Comparison of ENCODE assay signal across 12 cellular contexts in the genomic region with DNA sequence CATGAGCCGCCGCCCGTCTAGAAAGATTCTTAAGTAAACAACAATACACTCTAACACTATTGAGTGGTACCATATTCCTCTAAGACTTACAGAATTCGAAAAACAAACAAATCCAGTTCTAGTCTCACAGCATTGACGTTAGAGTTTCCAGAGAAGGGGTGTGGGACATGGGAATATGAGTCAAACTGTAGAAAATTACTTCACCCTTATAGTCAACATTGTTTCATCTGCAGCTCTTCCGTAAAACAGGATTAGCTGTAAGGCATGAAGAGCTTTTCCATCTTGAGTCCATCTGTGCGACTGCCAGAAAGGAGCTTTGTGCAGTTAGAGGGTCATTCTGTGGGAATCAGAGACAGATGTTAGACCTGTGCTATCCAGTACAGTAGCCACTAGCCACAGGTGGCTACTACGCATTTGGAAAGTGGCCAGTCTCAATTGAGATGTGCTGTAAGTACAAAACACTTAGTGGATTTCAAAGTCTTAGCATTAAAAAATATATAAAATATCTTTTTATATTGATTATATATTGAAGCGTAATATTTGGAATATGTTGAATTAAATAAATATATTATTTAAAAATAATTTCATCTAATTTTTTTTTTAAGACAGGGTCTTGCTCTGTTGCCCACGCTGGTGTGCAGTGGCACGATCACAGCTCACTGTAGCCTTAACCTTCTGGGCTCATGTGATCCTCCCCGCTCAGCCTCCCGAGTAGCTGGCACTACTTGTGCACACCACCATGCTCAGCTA.
A peak's percentile ranks its signal among the peaks of the same experiment; 100 is the strongest.
DNase-seq lines count a peak whose midpoint lies in the region; ATAC-seq and TF ChIP-seq lines count a peak whose summit lies in the region.
"Had no signal": no experiment of that assay in that cellular context is flagged by ENCODE, and none has a peak within 500 bp of the region (broad histone marks: within the 10 kb centered on the region; RNA-seq: fewer than 3 reads in every experiment).

No MANE protein-coding gene starts in this region.

- peak overlapping the region; percentile 50 for H3K27ac ChIP-seq in epithelial cell of prostate
- H3K27ac ChIP-seq: breast epithelium, heart right ventricle, tibial nerve had no signal

- intact Hi-C loops in natural killer cell (cut with micrococcal nuclease), result loop anchor here (1.0 to 5.0 kb wide), 4 partner anchors 132 to 825 kb away; no protein-coding TSS in a partner anchor

- H3K4me3 Mint-ChIP-seq in natural killer cell, result no peak overlapping the region
- H3K4me3 Mint-ChIP-seq: CD8-positive, alpha-beta T cell had no signal

- ATAC-seq in natural killer cell, result no peak
- ATAC-seq in GM21723 (IDR thresholded peaks at IDR 0.05; ENCODE audit: unreplicated experiment), result no peak

- H3K36me3 Mint-ChIP-seq in natural killer cell, result no peaks in the 10 kb centered on the region
- H3K36me3 Mint-ChIP-seq: CD8-positive, alpha-beta T cell had no signal

- no peak for TF ChIP-seq CTCF in natural killer cell (IDR thresholded peaks at IDR 0.05)

- peak; percentile 12 for DNase-seq in Daoy (ENCODE audit: low read depth)
- peak; percentile 42 for DNase-seq in NCI-H524 treated with DMSO at 0.1 percent for 48 hours (lab: John Stamatoyannopoulos, UW)
- DNase-seq in epithelial cell of prostate (ENCODE audit: low read depth, low spot score), result no peak
- DNase-seq in non-pigmented ciliary epithelial cell (ENCODE audit: low read depth), result peak; percentile 55
- no peak for DNase-seq in natural killer cell
- DNase-seq in globus pallidus (ENCODE audit: low spot score), result no peak
- DNase-seq in SW480 (ENCODE audit: low spot score), result no peak

- H3K9me3 Mint-ChIP-seq in natural killer cell, result no peaks in the 10 kb centered on the region
- H3K9me3 Mint-ChIP-seq: CD8-positive, alpha-beta T cell had no signal

- H3K27me3 Mint-ChIP-seq in natural killer cell (ENCODE audit: low read depth in 2 of 2), result peaks cover 7 to 22% of the 10 kb centered on the region in 2 donors

- no peak overlapping the region for H3K27ac Mint-ChIP-seq in natural killer cell

- H3K4me1 Mint-ChIP-seq in natural killer cell, result peaks cover 6 to 8% of the 10 kb centered on the region in 2 donors

Comparison
In these comparisons a context has a peak if more than half of its experiments do, and no peak if none do; other contexts are left out.
1. DNase-seq: peak in Daoy (single experiment), NCI-H524 treated with DMSO at 0.1 percent for 48 hours (single experiment) and non-pigmented ciliary epithelial cell (single experiment); none in epithelial cell of prostate (single experiment), natural killer cell (single experiment), globus pallidus (single experiment) and SW480 (single experiment).